Comparison of ENCODE assay signal across 31 cellular contexts in genomic region chr2:159218389-159218788, GRCh38.
"Had no signal": no experiment of that assay in that cellular context is flagged by ENCODE, and none has a peak within 500 bp of the region (broad histone marks: within the 10 kb centered on the region; RNA-seq: fewer than 3 reads in every experiment).

No MANE protein-coding gene starts in this region.

- H3K4me1 Mint-ChIP-seq: activated B cell treated with CpG ODN at 0.5 μM for 24 hours; activated naive CD4-positive, alpha-beta T cell treated with anti-CD3 and anti-CD28 coated beads, Interleukin-2, amount 10 ng/mL, durations not matched to agents 7 days and 5 days; activated naive CD8-positive, alpha-beta T cell treated with anti-CD3 and anti-CD28 coated beads, Interleukin-2, amount 10 ng/mL, durations not matched to agents 7 days and 5 days had no signal

- H3K27ac Mint-ChIP-seq: activated B cell treated with CpG ODN at 0.5 μM for 24 hours; activated CD8-positive, alpha-beta T cell treated with anti-CD3 and anti-CD28 coated beads for 36 hours; activated naive CD4-positive, alpha-beta T cell treated with anti-CD3 and anti-CD28 coated beads, Interleukin-2, amount 10 ng/mL, durations not matched to agents 7 days and 5 days; activated naive CD4-positive, alpha-beta T cell treated with anti-CD3 and anti-CD28 coated beads, Interleukin-2, amount 50 U/mL, for 72 hours; activated naive CD8-positive, alpha-beta T cell treated with anti-CD3 and anti-CD28 coated beads, Interleukin-2, amount 10 ng/mL, durations not matched to agents 7 days and 5 days; activated T-cell treated with anti-CD3 and anti-CD28 coated beads, Interleukin-2, amount 50 U/mL, for 24 hours; activated T-cell treated with anti-CD3 and anti-CD28 coated beads, Interleukin-2, amount 50 U/mL, for 72 hours; T-cell; T-helper 1 cell treated with Interleukin-12 subunit alpha and Interleukin-12 subunit beta and Interleukin-4 antibody, amounts not matched to agents 30 μg/mL and 1 μg/mL, for 36 hours had no signal

- H3K36me3 Mint-ChIP-seq: activated naive CD4-positive, alpha-beta T cell treated with anti-CD3 and anti-CD28 coated beads, Interleukin-2, amount 10 ng/mL, durations not matched to agents 7 days and 5 days; activated naive CD4-positive, alpha-beta T cell treated with anti-CD3 and anti-CD28 coated beads, Interleukin-2, amount 50 U/mL, for 72 hours; activated naive CD8-positive, alpha-beta T cell treated with anti-CD3 and anti-CD28 coated beads, Interleukin-2, amount 10 ng/mL, durations not matched to agents 7 days and 5 days; T-cell had no signal

- H3K27ac ChIP-seq: brain microvascular endothelial cell, esophagus muscularis mucosa, foreskin keratinocyte, gastrocnemius medialis, heart left ventricle, WERI-Rb-1 had no signal

- DNase-seq: activated B cell treated with CpG ODN at 0.5 μM for 24 hours; activated CD4-positive, alpha-beta T cell treated with anti-CD3 and anti-CD28 coated beads for 48 hours; activated CD4-positive, alpha-beta T cell treated with anti-CD3 and anti-CD28 coated beads, Interleukin-2, amount 50 U/mL, for 1 hour; activated CD4-positive, alpha-beta T cell treated with anti-CD3 and anti-CD28 coated beads, Interleukin-2, amount 50 U/mL, for 48 hours; activated CD8-positive, alpha-beta memory T cell treated with anti-CD3 and anti-CD28 coated beads, Interleukin-2, amount 50 U/mL, for 48 hours; activated CD8-positive, alpha-beta T cell treated with anti-CD3 and anti-CD28 coated beads for 36 hours; activated gamma-delta T cell; activated naive CD4-positive, alpha-beta T cell; activated naive CD4-positive, alpha-beta T cell treated with anti-CD3 and anti-CD28 coated beads, Interleukin-2, amount 10 ng/mL, durations not matched to agents 7 days and 5 days; activated naive CD8-positive, alpha-beta T cell treated with anti-CD3 and anti-CD28 coated beads, Interleukin-2, amount 10 ng/mL, durations not matched to agents 7 days and 5 days; activated T-cell treated with anti-CD3 and anti-CD28 coated beads for 4 hours; activated T-cell treated with anti-CD3 and anti-CD28 coated beads, Interleukin-2, amount 50 U/mL, for 24 hours; activated T-cell treated with anti-CD3 and anti-CD28 coated beads, Interleukin-2, amount 50 U/mL, for 72 hours; brain microvascular endothelial cell; caudate nucleus; cortex of kidney; dermis blood vessel endothelial cell; effector CD8-positive, alpha-beta T cell; erythroblast; foreskin keratinocyte; gastrocnemius medialis; glutamatergic neuron; heart left ventricle; SW 1271; T-cell; T1000; WERI-Rb-1 had no signal

- H3K27me3 Mint-ChIP-seq: activated CD8-positive, alpha-beta T cell treated with anti-CD3 and anti-CD28 coated beads for 36 hours; activated naive CD4-positive, alpha-beta T cell treated with anti-CD3 and anti-CD28 coated beads, Interleukin-2, amount 10 ng/mL, durations not matched to agents 7 days and 5 days; activated naive CD8-positive, alpha-beta T cell treated with anti-CD3 and anti-CD28 coated beads, Interleukin-2, amount 10 ng/mL, durations not matched to agents 7 days and 5 days; activated T-cell treated with anti-CD3 and anti-CD28 coated beads, Interleukin-2, amount 50 U/mL, for 24 hours; T-cell had no signal

- ATAC-seq: activated CD4-positive, CD25-positive, alpha-beta regulatory T cell treated with anti-CD3 and anti-CD28 coated beads, Interleukin-2, amount 50 U/mL, for 24 hours; activated CD8-positive, alpha-beta T cell treated with anti-CD3 and anti-CD28 coated beads for 36 hours; activated naive CD4-positive, alpha-beta T cell treated with anti-CD3 and anti-CD28 coated beads, Interleukin-2, amount 50 U/mL, for 72 hours; activated T-cell treated with anti-CD3 and anti-CD28 coated beads, Interleukin-2, amount 50 U/mL, for 72 hours; foreskin keratinocyte; gastrocnemius medialis; heart left ventricle; T-cell had no signal

- H3K4me3 Mint-ChIP-seq: activated B cell treated with CpG ODN at 0.5 μM for 24 hours; activated CD8-positive, alpha-beta T cell treated with anti-CD3 and anti-CD28 coated beads for 36 hours; activated naive CD4-positive, alpha-beta T cell treated with anti-CD3 and anti-CD28 coated beads, Interleukin-2, amount 10 ng/mL, durations not matched to agents 7 days and 5 days; activated naive CD8-positive, alpha-beta T cell treated with anti-CD3 and anti-CD28 coated beads, Interleukin-2, amount 10 ng/mL, durations not matched to agents 7 days and 5 days; activated T-cell treated with anti-CD3 and anti-CD28 coated beads, Interleukin-2, amount 50 U/mL, for 24 hours; activated T-cell treated with anti-CD3 and anti-CD28 coated beads, Interleukin-2, amount 50 U/mL, for 72 hours; T-cell; T-helper 1 cell treated with Interleukin-12 subunit alpha and Interleukin-12 subunit beta and Interleukin-4 antibody, amounts not matched to agents 30 μg/mL and 1 μg/mL, for 36 hours had no signal

- H3K9me3 Mint-ChIP-seq: activated B cell treated with CpG ODN at 0.5 μM for 24 hours; activated CD8-positive, alpha-beta T cell treated with anti-CD3 and anti-CD28 coated beads for 36 hours; activated naive CD4-positive, alpha-beta T cell treated with anti-CD3 and anti-CD28 coated beads, Interleukin-2, amount 10 ng/mL, durations not matched to agents 7 days and 5 days; activated naive CD4-positive, alpha-beta T cell treated with anti-CD3 and anti-CD28 coated beads, Interleukin-2, amount 50 U/mL, for 72 hours; activated naive CD8-positive, alpha-beta T cell treated with anti-CD3 and anti-CD28 coated beads, Interleukin-2, amount 10 ng/mL, durations not matched to agents 7 days and 5 days; activated T-cell treated with anti-CD3 and anti-CD28 coated beads, Interleukin-2, amount 50 U/mL, for 24 hours; activated T-cell treated with anti-CD3 and anti-CD28 coated beads, Interleukin-2, amount 50 U/mL, for 72 hours; T-cell; T-helper 1 cell treated with Interleukin-12 subunit alpha and Interleukin-12 subunit beta and Interleukin-4 antibody, amounts not matched to agents 30 μg/mL and 1 μg/mL, for 36 hours had no signal
